In genomic region chr12:52308807-52309425, GRCh38 we compare ENCODE assay signal across 9 cellular contexts. TPM values are rescaled to one million over a fixed set of nuclear protein-coding genes. Genes with fewer than 3 reads are reported as not detected.
DNase-seq lines count a peak whose midpoint lies in the region; ATAC-seq and TF ChIP-seq lines count a peak whose summit lies in the region.
"Had no signal": no experiment of that assay in that cellular context is flagged by ENCODE, and none has a peak within 500 bp of the region (broad histone marks: within the 10 kb centered on the region; RNA-seq: fewer than 3 reads in every experiment).

No MANE protein-coding gene starts in this region.

- TF ChIP-seq CTCF in GM23338 (conservative IDR thresholded peaks at IDR 0.05; ENCODE audit: low read depth in 2 of 2) (no peak), gastroesophageal sphincter (IDR thresholded peaks at IDR 0.05) (no peak), psoas muscle (IDR thresholded peaks at IDR 0.05) (no peak)
- TF ChIP-seq CTCF in activated CD8-positive, alpha-beta T cell treated with anti-CD3 and anti-CD28 coated beads for 36 hours (IDR thresholded peaks at IDR 0.05) = peak; percentile 3

- no peaks in the 10 kb centered on the region for H3K9me2 ChIP-seq in GM23338 (ENCODE audit: insufficient read depth)

- TF ChIP-seq POLR2A in gastroesophageal sphincter (IDR thresholded peaks at IDR 0.05) = no peak

- DNase-seq in GM23338 (ENCODE audit: low spot score) (no peak), psoas muscle (no peak), activated gamma-delta T cell (lab: John Stamatoyannopoulos, UW) (no peak)
- no peak for DNase-seq in activated CD8-positive, alpha-beta T cell treated with anti-CD3 and anti-CD28 coated beads for 36 hours

- no peaks in the 10 kb centered on the region for H3K79me2 ChIP-seq in GM23338 (replicated peaks; ENCODE audit: insufficient read depth)

- intact Hi-C loops in activated CD8-positive, alpha-beta T cell treated with anti-CD3 and anti-CD28 coated beads for 36 hours (cut with micrococcal nuclease) = no loop called here
- intact Hi-C loops in psoas muscle (cut with DNase I) = no loop called here

- H3K27ac Mint-ChIP-seq in GM23338 = no peak overlapping the region
- H3K27ac Mint-ChIP-seq in activated CD8-positive, alpha-beta T cell treated with anti-CD3 and anti-CD28 coated beads for 36 hours = no peak overlapping the region

- peak overlapping the region; percentile 64 for H3K4me3 ChIP-seq in GM23338
- H3K4me3 ChIP-seq in gastroesophageal sphincter = peak overlapping the region; percentile 32 to 52
- peak overlapping the region; percentile 69 for H3K4me3 ChIP-seq in psoas muscle

- peak overlapping the region; percentile 88 for H3K4me2 ChIP-seq in GM23338

- peak overlapping the region; percentile 76 for H3K4me3 Mint-ChIP-seq in GM23338
- no peak overlapping the region for H3K4me3 Mint-ChIP-seq in activated CD8-positive, alpha-beta T cell treated with anti-CD3 and anti-CD28 coated beads for 36 hours

- H2AFZ ChIP-seq in GM23338 = peak overlapping the region; percentile 99

- H3K9me3 ChIP-seq in gastroesophageal sphincter (no peaks in the 10 kb centered on the region), psoas muscle (no peaks in the 10 kb centered on the region)

- peaks cover 16% of the 10 kb centered on the region for H3K4me1 Mint-ChIP-seq in GM23338
- peaks cover 15% of the 10 kb centered on the region for H3K4me1 Mint-ChIP-seq in activated CD8-positive, alpha-beta T cell treated with anti-CD3 and anti-CD28 coated beads for 36 hours (ENCODE audit: low read depth)

- no peaks in the 10 kb centered on the region; the same call in 2 of the 3 replicates for H3K36me3 Mint-ChIP-seq in GM23338 (ENCODE audit: low read depth)
- H3K36me3 Mint-ChIP-seq in activated CD8-positive, alpha-beta T cell treated with anti-CD3 and anti-CD28 coated beads for 36 hours (ENCODE audit: low read depth) = no peaks in the 10 kb centered on the region

- H3K27me3 ChIP-seq in GM23338 (ENCODE audit: insufficient read depth) (peaks cover 46% of the 10 kb centered on the region), gastroesophageal sphincter (peaks cover 13% of the 10 kb centered on the region), psoas muscle (ENCODE audit: insufficient read depth in 3 of 3, low read length in 2 of 3) (peaks cover 0 to 3% (median 0%) of the 10 kb centered on the region in 3 donors)

- H3K4me1 ChIP-seq in GM23338 (ENCODE audit: insufficient read depth) (peaks cover 7% of the 10 kb centered on the region), gastroesophageal sphincter (peaks cover 0 to 20% (median 6%) of the 10 kb centered on the region in 3 donors), psoas muscle (peaks cover 7% of the 10 kb centered on the region)

- POLR2A ChIA-PET in activated CD8-positive, alpha-beta T cell treated with anti-CD3 and anti-CD28 coated beads for 36 hours (lab: Charles Lee) = no interaction called here

- ATAC-seq in GM23338 (peak; percentile 20), gastroesophageal sphincter (no peak), psoas muscle (peak in 3 of 4 donors; percentile 7 to 32 (median 9)), HG03025 (IDR thresholded peaks at IDR 0.05; ENCODE audit: low FRiP score, unreplicated experiment) (no peak), GM21381 (IDR thresholded peaks at IDR 0.05; ENCODE audit: unreplicated experiment) (no peak), GM18907 (IDR thresholded peaks at IDR 0.05; ENCODE audit: unreplicated experiment) (no peak)
- no peak for ATAC-seq in activated CD8-positive, alpha-beta T cell treated with anti-CD3 and anti-CD28 coated beads for 36 hours

- H3K36me3 ChIP-seq in GM23338 (ENCODE audit: insufficient read depth) = no peaks in the 10 kb centered on the region
- H3K36me3 ChIP-seq in gastroesophageal sphincter = no peaks in the 10 kb centered on the region
- H3K36me3 ChIP-seq in psoas muscle (ENCODE audit: insufficient read depth in 1 of 2, low read depth in 1 of 2) = no peaks in the 10 kb centered on the region

- no peak for TF ChIP-seq EP300 in gastroesophageal sphincter (IDR thresholded peaks at IDR 0.05)

- H3K27ac ChIP-seq in GM23338 (ENCODE audit: low read depth) = no peak overlapping the region
- H3K27ac ChIP-seq in gastroesophageal sphincter = peak overlapping the region in 3 of 4 donors; percentile 63 to 82 (median 64)
- H3K27ac ChIP-seq in psoas muscle = no peak overlapping the region

- H3K9me3 Mint-ChIP-seq in GM23338 = no peaks in the 10 kb centered on the region; the same call in 2 of the 3 replicates
- no peaks in the 10 kb centered on the region for H3K9me3 Mint-ChIP-seq in activated CD8-positive, alpha-beta T cell treated with anti-CD3 and anti-CD28 coated beads for 36 hours

- 35 to 92% methylated on average over 2 to 11 of the region's 15 CpGs for WGBS in gastroesophageal sphincter (ENCODE audit: low coverage in 1 of 2), 2 donors
- WGBS in psoas muscle, 3 donors = 37 to 49% (median 39%) methylated on average over 15 of the region's 15 CpGs

- no peaks in the 10 kb centered on the region for H3F3A ChIP-seq in GM23338 (replicated peaks; ENCODE audit: low read depth)

- CTCF ChIA-PET in activated CD8-positive, alpha-beta T cell treated with anti-CD3 and anti-CD28 coated beads for 36 hours (lab: Charles Lee) = interaction anchor here (1.1 to 4.6 kb wide), 4 partner anchors 10 to 140 kb away, joined by 3 to 28 read pairs (median 6); no protein-coding TSS in a partner anchor

- no peaks in the 10 kb centered on the region for H4K20me1 ChIP-seq in GM23338 (replicated peaks; ENCODE audit: insufficient read depth)

- H3K27me3 Mint-ChIP-seq in GM23338 (ENCODE audit: insufficient read depth, low read depth, poor library complexity) = peaks cover 45% of the 10 kb centered on the region
- peaks cover 56% of the 10 kb centered on the region for H3K27me3 Mint-ChIP-seq in activated CD8-positive, alpha-beta T cell treated with anti-CD3 and anti-CD28 coated beads for 36 hours

TF ChIP-seq in GM23338, 12 proteins besides CTCF, POLR2A, EP300 and RAD21 (continues in another document):
- TF ChIP-seq ETS1 (IDR thresholded peaks at IDR 0.05) = no peak
- no peak for TF ChIP-seq POLR2AphosphoS5 (IDR thresholded peaks at IDR 0.05; ENCODE audit: low read depth)
- no peak for TF ChIP-seq REST (IDR thresholded peaks at IDR 0.05; ENCODE audit: unreplicated experiment)
- TF ChIP-seq JUNB (IDR thresholded peaks at IDR 0.05; ENCODE audit: unreplicated experiment) = no peak
- TF ChIP-seq CREB1 (CRISPR knock-in tag; IDR thresholded peaks at IDR 0.05; ENCODE audit: low read depth) = no peak
- TF ChIP-seq ZNF331 (CRISPR knock-in tag; IDR thresholded peaks at IDR 0.05; ENCODE audit: low read depth) = no peak

RNA-seq across cellular contexts. Expression of gene KRT83, which starts 12.3 kb away (rescaled TPM):
- not detected in 2 replicates for total RNA-seq in GM23338 (2014; rRNA removed; shearing (Covaris generic))
- polyA plus RNA-seq in GM23338 (2016; fragmentation: Nextera tagmentation; extraction: Ambion mirVana) (not detected in 2 replicates), psoas muscle (not detected)
- total RNA-seq in activated CD8-positive, alpha-beta T cell treated with anti-CD3 and anti-CD28 coated beads for 36 hours = not detected
- total RNA-seq in gastroesophageal sphincter (not detected), psoas muscle (not detected)
- total RNA-seq: glomerular endothelial cell had no signal

RNA-seq across cellular contexts. Expression of gene KRT81, which starts 17.6 kb away (rescaled TPM):
- total RNA-seq in GM23338 (2014; rRNA removed; shearing (Covaris generic)) = not detected in 2 replicates
- polyA plus RNA-seq in GM23338 (2016; fragmentation: Nextera tagmentation; extraction: Ambion mirVana) (not detected in 2 replicates), psoas muscle (under 1 TPM in 2 of 3 donors, not detected in 1; 0.03 to 0.14 TPM)
- total RNA-seq in activated CD8-positive, alpha-beta T cell treated with anti-CD3 and anti-CD28 coated beads for 36 hours = not detected
- total RNA-seq in gastroesophageal sphincter (under 1 TPM in 1 of 4 donors, not detected in 3; 0.27 TPM), psoas muscle (not detected)
- total RNA-seq: glomerular endothelial cell had no signal

RNA-seq across cellular contexts. Expression of gene KRT86, which starts 34.5 kb away (rescaled TPM):
- not detected in 2 replicates for total RNA-seq in GM23338 (2014; rRNA removed; shearing (Covaris generic))
- polyA plus RNA-seq in GM23338 (2016; fragmentation: Nextera tagmentation; extraction: Ambion mirVana) (0.16 and 0.30 TPM in 2 replicates), psoas muscle (under 1 TPM in 2 of 3 donors, not detected in 1; 0.01 to 0.05 TPM)
- not detected for total RNA-seq in activated CD8-positive, alpha-beta T cell treated with anti-CD3 and anti-CD28 coated beads for 36 hours
- total RNA-seq in gastroesophageal sphincter (1 to 10 TPM in 1 of 4 donors, not detected in 3; 1.7 TPM), psoas muscle (under 1 TPM in 1 of 4 donors, not detected in 3; 0.77 TPM)
- total RNA-seq: glomerular endothelial cell had no signal

RNA-seq across cellular contexts. Expression of gene KRT85, which starts 58.4 kb away (rescaled TPM):
- total RNA-seq in GM23338 (2014; rRNA removed; shearing (Covaris generic)) = not detected in 2 replicates
- polyA plus RNA-seq in GM23338 (2016; fragmentation: Nextera tagmentation; extraction: Ambion mirVana) = not detected in 2 replicates
- not detected for total RNA-seq in activated CD8-positive, alpha-beta T cell treated with anti-CD3 and anti-CD28 coated beads for 36 hours
- not detected for total RNA-seq in gastroesophageal sphincter
- not detected for total RNA-seq in psoas muscle
- not detected for polyA plus RNA-seq in psoas muscle
- total RNA-seq: glomerular endothelial cell had no signal

Comparison
In these comparisons a context has a peak if more than half of its experiments do, and no peak if none do; other contexts are left out.
1. ATAC-seq: peak in GM23338 (single experiment) and psoas muscle (3 of 4); none in activated CD8-positive, alpha-beta T cell treated with anti-CD3 and anti-CD28 coated beads for 36 hours (single experiment), gastroesophageal sphincter (single experiment), HG03025 (single experiment), GM21381 (single experiment) and GM18907 (single experiment).
2. H3K27ac ChIP-seq: peak in gastroesophageal sphincter (3 of 4); none in GM23338 (single experiment) and psoas muscle (single experiment).
3. Peak in every context shown above with its lines, with median percentiles within 50 percentile points of each other: H3K4me3 ChIP-seq.